In the genomic region with DNA sequence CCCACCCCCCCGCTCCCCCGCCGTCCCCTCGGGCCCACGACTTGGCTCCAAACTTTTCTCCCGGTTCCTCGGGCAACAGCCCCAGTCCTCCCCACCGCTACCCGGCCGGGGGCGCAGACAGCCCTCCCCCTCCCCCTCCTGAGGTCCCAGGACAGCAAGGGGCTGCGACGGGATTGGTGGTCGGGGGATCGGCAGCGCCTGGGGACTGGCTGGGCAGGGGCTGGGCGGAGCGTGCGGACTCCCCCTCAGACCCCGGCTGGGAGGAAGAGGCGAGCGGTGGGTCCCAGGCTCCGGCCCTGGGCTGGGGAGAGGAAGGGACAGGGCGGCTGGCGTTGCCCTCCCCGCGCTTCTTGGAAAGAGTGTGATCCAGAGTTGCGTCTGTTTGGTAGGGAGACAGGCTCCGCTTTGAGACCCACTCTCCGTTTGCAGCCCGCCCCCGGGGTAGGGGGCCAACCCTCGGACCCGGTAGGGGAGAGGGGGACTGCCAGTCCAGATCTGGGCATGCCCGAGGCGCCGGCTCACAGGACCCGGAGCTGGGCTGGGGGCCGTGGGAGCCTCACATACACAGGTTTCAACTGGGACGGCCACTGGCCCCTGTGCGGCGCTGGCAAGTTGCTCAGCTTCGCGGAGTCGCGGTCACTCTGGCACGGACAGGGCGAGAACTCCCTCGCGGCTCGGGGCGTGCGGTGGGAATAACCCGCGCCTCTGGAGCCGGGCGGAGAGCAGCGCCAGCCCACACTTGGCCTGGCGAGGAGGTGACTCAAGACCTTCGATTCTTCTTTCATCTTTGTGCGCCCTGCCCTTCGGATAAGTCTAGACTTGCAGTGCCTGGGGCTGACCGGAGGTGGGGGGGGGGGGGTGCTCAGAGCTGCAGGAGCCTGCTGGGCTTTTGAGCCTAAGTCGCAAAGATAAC, we compare ENCODE assay signal across 8 cellular contexts. TPM values are rescaled to one million over a fixed set of nuclear protein-coding genes. Genes with fewer than 3 reads are reported as not detected.
A peak's percentile ranks its signal among the peaks of the same experiment; 100 is the strongest.
DNase-seq lines count a peak whose midpoint lies in the region; ATAC-seq, FAIRE-seq and TF ChIP-seq lines count a peak whose summit lies in the region.

No MANE protein-coding gene starts in this region.

- H2AFZ ChIP-seq in K562 (ENCODE audit: low read depth, low read length) = peak overlapping the region; percentile 57

- H3K9ac ChIP-seq in K562 (ENCODE audit: insufficient read depth in 1 of 2, low read depth in 2 of 2, low read length in 2 of 2) = peak overlapping the region; percentile 85 to 99; a peak in 3 of 4 replicates

- H4K20me1 ChIP-seq in K562 (replicated peaks; ENCODE audit: control insufficient read depth, insufficient read depth, low read length) = peaks cover 22% of the 10 kb centered on the region

- no peaks in the 10 kb centered on the region for H3K36me3 Mint-ChIP-seq in stimulated activated naive B cell treated with anti-CD40 and anti-IgM and Interleukin-4, amounts not matched to agents 10 μg/mL and 1 μg/mL and 100 μg/mL, for 72 hours

- CTCF ChIA-PET in K562 (lab: Yijun Ruan, JAX; ENCODE audit: low intra/inter-chr PET ratio) = interaction anchor here (1.2 kb wide), 1 partner anchor 51 kb away, joined by 3 read pairs; no protein-coding TSS in a partner anchor

- POLR2A ChIA-PET in K562 (lab: Yijun Ruan, JAX) = interaction anchor here (0.8 to 1.7 kb wide), 4 partner anchors 10 to 52 kb away, joined by 3 to 6 read pairs (median 4); no protein-coding TSS in a partner anchor

- H3K79me2 ChIP-seq in K562 (ENCODE audit: control insufficient read depth, insufficient read depth, low read length) = peaks cover 59% of the 10 kb centered on the region

- H3K4me3 ChIP-seq in LNCaP clone FGC (ENCODE audit: low read depth, low read length) (peak overlapping the region; percentile 75), K562 (peak overlapping the region; percentile 71)

- peaks cover 50 to 61% of the 10 kb centered on the region in 2 donors for H3K27me3 Mint-ChIP-seq in stimulated activated naive B cell treated with anti-CD40 and anti-IgM and Interleukin-4, amounts not matched to agents 10 μg/mL and 1 μg/mL and 100 μg/mL, for 72 hours

- TF ChIP-seq EP300 in K562 (IDR thresholded peaks at IDR 0.05; ENCODE audit: low read length) = no peak

- intact Hi-C loops in K562 (cut with micrococcal nuclease) = no loop called here

- no peak for FAIRE-seq in K562 (lab: Jason Lieb, UNC)

- peak; percentile 45 for TF ChIP-seq POLR2A in K562 (conservative IDR thresholded peaks at IDR 0.05)

- in situ Hi-C loops in Caki2 (cut with HindIII; ENCODE audit: low pct_unique_long_range_greater_than_20kb, low sequenced_read_pairs) (no loop called here), K562 (cut with MboI) (loop anchor here (5.0 kb wide), 1 partner anchor 47 kb away; no protein-coding TSS in a partner anchor)

- peak overlapping the region; percentile 92 for H3K4me2 ChIP-seq in K562 (ENCODE audit: insufficient read depth, low read length)

- H3K9me1 ChIP-seq in K562 (ENCODE audit: control insufficient read depth, insufficient read depth, low read length) = peaks cover 7% of the 10 kb centered on the region

- peak; percentile 54 for DNase-seq in Caki2 (ENCODE audit: low read depth)
- DNase-seq in LNCaP clone FGC (ENCODE audit: low read depth) = no peak
- DNase-seq in K562 (ENCODE audit: extremely low read depth in 1 of 4, low spot score in 3 of 4) = peak; percentile 81 to 89 (median 84)
- DNase-seq in iPS-NIHi11 (ENCODE audit: low spot score) = peak; percentile 97
- DNase-seq in stimulated activated naive B cell treated with anti-CD40 and anti-IgM and Interleukin-4, amounts not matched to agents 10 μg/mL and 1 μg/mL and 100 μg/mL, for 72 hours = no peak
- DNase-seq in NCI-H1048 (lab: John Stamatoyannopoulos, UW) = no peak
- no peak for DNase-seq in stimulated activated naive CD4-positive, alpha-beta T cell (lab: John Stamatoyannopoulos, UW)

- TF ChIP-seq RAD21 in K562 (CRISPR knock-in tag; conservative IDR thresholded peaks at IDR 0.05 in 1 of 2, IDR thresholded peaks at IDR 0.05 in 1 of 2) = no peak

- ATAC-seq in K562 = peak; percentile 67
- no peak for ATAC-seq in stimulated activated naive B cell treated with anti-CD40 and anti-IgM and Interleukin-4, amounts not matched to agents 10 μg/mL and 1 μg/mL and 100 μg/mL, for 72 hours (replicated peaks)
- ATAC-seq in GM19324 (IDR thresholded peaks at IDR 0.05; ENCODE audit: low FRiP score, unreplicated experiment) = no peak

- peak overlapping the region; percentile 89 for H3K27ac ChIP-seq in K562 (ENCODE audit: extremely low read depth, low read depth, low read length)

- no peak overlapping the region for H3K27ac Mint-ChIP-seq in stimulated activated naive B cell treated with anti-CD40 and anti-IgM and Interleukin-4, amounts not matched to agents 10 μg/mL and 1 μg/mL and 100 μg/mL, for 72 hours

- peaks cover 15% of the 10 kb centered on the region; the same call in 2 of the 3 replicates for H3K36me3 ChIP-seq in K562 (ENCODE audit: control insufficient read depth, insufficient read depth, low read length)

- H3K4me1 Mint-ChIP-seq in stimulated activated naive B cell treated with anti-CD40 and anti-IgM and Interleukin-4, amounts not matched to agents 10 μg/mL and 1 μg/mL and 100 μg/mL, for 72 hours = peaks cover 9 to 10% of the 10 kb centered on the region in 2 donors

- peak overlapping the region; percentile 49 to 52 for H3K4me3 Mint-ChIP-seq in stimulated activated naive B cell treated with anti-CD40 and anti-IgM and Interleukin-4, amounts not matched to agents 10 μg/mL and 1 μg/mL and 100 μg/mL, for 72 hours

- BruUV-seq in K562 (replicated peaks; lab: Mats Ljungman, UMichigan) = no TSS peak

- H3K9me3 ChIP-seq in K562 (replicated peaks; ENCODE audit: control insufficient read depth, insufficient read depth, low read depth, low read length) = no peaks in the 10 kb centered on the region

- WGBS in K562 (ENCODE audit: insufficient coverage, low coverage, missing lambda C conversion rate) = 2% methylated on average over 40 of the region's 64 CpGs

- H3K4me1 ChIP-seq in K562 (replicated peaks in 1 of 2; ENCODE audit: control insufficient read depth in 2 of 2, insufficient read depth in 2 of 2, low read length in 2 of 2) = peaks cover 47 to 62% of the 10 kb centered on the region in 2 experiments

- H3K27me3 ChIP-seq in K562 (ENCODE audit: control insufficient read depth in 2 of 2, insufficient read depth in 2 of 2, low read length in 2 of 2) = no peaks in the 10 kb centered on the region

- TF ChIP-seq CTCF in LNCaP clone FGC (IDR thresholded peaks at IDR 0.05; ENCODE audit: control insufficient read depth, extremely low read depth, insufficient read depth) (no peak), K562 (IDR thresholded peaks at IDR 0.05 in 2 of 3, conservative IDR thresholded peaks at IDR 0.05 in 1 of 3; ENCODE audit: insufficient read depth in 2 of 3, low read depth in 1 of 3, low read length in 3 of 3) (peak in 1 of 3 experiments; percentile 13; a peak in 1 of 6 replicates)

- H3K9me3 Mint-ChIP-seq in stimulated activated naive B cell treated with anti-CD40 and anti-IgM and Interleukin-4, amounts not matched to agents 10 μg/mL and 1 μg/mL and 100 μg/mL, for 72 hours = no peaks in the 10 kb centered on the region

TF ChIP-seq in K562, 482 proteins besides CTCF, POLR2A, EP300 and RAD21 (continues in another document):
- TF ChIP-seq ZNF780A (CRISPR knock-in tag; IDR thresholded peaks at IDR 0.05) (no peak), L3MBTL2 (IDR thresholded peaks at IDR 0.05) (peak; percentile 73), BCOR (IDR thresholded peaks at IDR 0.05) (no peak), PHTF2 (CRISPR knock-in tag; IDR thresholded peaks at IDR 0.05) (no peak), KDM5B (IDR thresholded peaks at IDR 0.05; ENCODE audit: insufficient replicate concordance, low read depth, low read length) (peak; percentile 27), ZNF124 (CRISPR knock-in tag; IDR thresholded peaks at IDR 0.05) (no peak), FOXA1 (IDR thresholded peaks at IDR 0.05; ENCODE audit: borderline replicate concordance) (no peak), SMAD1 (IDR thresholded peaks at IDR 0.05; ENCODE audit: low read depth, low read length, partially characterized antibody) (no peak)
- TF ChIP-seq, protein P1, sequence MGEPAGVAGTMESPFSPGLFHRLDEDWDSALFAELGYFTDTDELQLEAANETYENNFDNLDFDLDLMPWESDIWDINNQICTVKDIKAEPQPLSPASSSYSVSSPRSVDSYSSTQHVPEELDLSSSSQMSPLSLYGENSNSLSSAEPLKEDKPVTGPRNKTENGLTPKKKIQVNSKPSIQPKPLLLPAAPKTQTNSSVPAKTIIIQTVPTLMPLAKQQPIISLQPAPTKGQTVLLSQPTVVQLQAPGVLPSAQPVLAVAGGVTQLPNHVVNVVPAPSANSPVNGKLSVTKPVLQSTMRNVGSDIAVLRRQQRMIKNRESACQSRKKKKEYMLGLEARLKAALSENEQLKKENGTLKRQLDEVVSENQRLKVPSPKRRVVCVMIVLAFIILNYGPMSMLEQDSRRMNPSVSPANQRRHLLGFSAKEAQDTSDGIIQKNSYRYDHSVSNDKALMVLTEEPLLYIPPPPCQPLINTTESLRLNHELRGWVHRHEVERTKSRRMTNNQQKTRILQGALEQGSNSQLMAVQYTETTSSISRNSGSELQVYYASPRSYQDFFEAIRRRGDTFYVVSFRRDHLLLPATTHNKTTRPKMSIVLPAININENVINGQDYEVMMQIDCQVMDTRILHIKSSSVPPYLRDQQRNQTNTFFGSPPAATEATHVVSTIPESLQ (CRISPR knock-in tag; IDR thresholded peaks at IDR 0.05) = 0 out of 2 replicates have a peak, but pooled peaks have one; percentile 56

RNA-seq across cellular contexts. Expression of gene TSKU, which starts 1.0 kb away (rescaled TPM):
- 48.6 and 48.9 TPM in 2 replicates for total RNA-seq in Caki2 (2014; rRNA removed; shearing (Covaris generic); ENCODE audit: low replicate concordance)
- 11.1 and 28.4 TPM in 2 replicates for total RNA-seq in K562 (2011; cell fraction: chromatin; rRNA removed; ENCODE audit: low replicate concordance)
- 25.8 and 29.7 TPM in 2 replicates for total RNA-seq in K562 (2011; cell fraction: nucleolus; rRNA removed)
- total RNA-seq in K562 (2011; cell fraction: nucleoplasm; rRNA removed) = 21.8 and 26.4 TPM in 2 replicates
- total RNA-seq in K562 (2014; rRNA removed) (8.4 and 14.1 TPM in 2 replicates), K562 (2014; rRNA removed; fragmentation: Illumina TruSeq; extraction: Trizol) (3.3 and 4.2 TPM in 2 replicates), K562 (2015; rRNA removed; fragmentation: Illumina TruSeq; extraction: Trizol) (6.6 and 6.8 TPM in 2 replicates), K562 (2021) (11.9 and 14.1 TPM in 2 replicates)
- polyA plus RNA-seq in K562 (2011; rRNA removed) (10.1 and 13.8 TPM in 2 replicates), K562 (2014; fragmentation: Illumina TruSeq; extraction: Trizol) (8.4 and 12.1 TPM in 2 replicates), K562 (2014; fragmentation: Nextera tagmentation; extraction: Ambion mirVana) (1 to 10 TPM in 1 of 2 experiments, under 1 TPM in 1; 0.60 to 1.0 TPM), K562 (2014; rRNA removed) (9.1 and 12.3 TPM in 2 replicates)
- 13.9 and 37.3 TPM in 2 replicates for polyA plus RNA-seq in K562 (2011; cell fraction: cytosol; rRNA removed)
- 7.1 and 14.0 TPM in 2 replicates for polyA plus RNA-seq in K562 (2011; cell fraction: nucleus; rRNA removed)
- polyA plus RNA-seq in K562 (2012) = 11.1 and 12.1 TPM in 2 replicates
- polyA minus RNA-seq in K562 (2011; rRNA and poly(A)+ RNA removed) = 7.3 and 10.2 TPM in 2 replicates
- polyA minus RNA-seq in K562 (2011; cell fraction: cytosol; rRNA and poly(A)+ RNA removed) = 11.4 and 12.7 TPM in 2 replicates
- polyA minus RNA-seq in K562 (2011; cell fraction: nucleus; rRNA and poly(A)+ RNA removed) = 12.3 and 13.4 TPM in 2 replicates

Comparison
In these comparisons a context has a peak if more than half of its experiments do, and no peak if none do; other contexts are left out.
1. DNase-seq: peak in Caki2 (single experiment), K562 (4 of 4) and iPS-NIHi11 (single experiment); none in LNCaP clone FGC (single experiment), stimulated activated naive B cell treated with anti-CD40 and anti-IgM and Interleukin-4, amounts not matched to agents 10 μg/mL and 1 μg/mL and 100 μg/mL, for 72 hours (single experiment), NCI-H1048 (single experiment) and stimulated activated naive CD4-positive, alpha-beta T cell (0 of 6).